In the genomic region with DNA sequence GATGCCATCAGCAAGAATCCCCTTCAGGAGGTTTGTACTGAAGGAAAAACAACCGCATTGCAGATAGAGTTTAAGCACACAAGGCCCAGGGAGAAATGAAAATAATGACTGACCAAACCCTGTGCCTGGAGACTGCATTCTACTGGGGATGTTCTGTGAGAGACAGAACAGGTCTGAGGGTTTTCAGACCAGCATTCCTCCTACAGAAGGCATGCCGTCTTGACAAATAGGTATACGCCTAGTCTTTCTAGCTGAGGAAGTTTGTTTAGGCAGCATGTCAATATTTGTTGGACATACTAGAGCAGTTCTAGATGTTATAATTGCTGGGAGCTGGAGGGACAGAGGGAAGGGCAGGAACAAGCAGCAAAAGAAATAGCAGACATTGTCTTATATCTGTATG, we compare ENCODE assay signal across 15 cellular contexts.
"Had no signal": no experiment of that assay in that cellular context is flagged by ENCODE, and none has a peak within 500 bp of the region (broad histone marks: within the 10 kb centered on the region; RNA-seq: fewer than 3 reads in every experiment).

No MANE protein-coding gene starts in this region.

- H3K4me3 Mint-ChIP-seq: activated T-cell treated with anti-CD3 and anti-CD28 coated beads, Interleukin-2, amount 50 U/mL, for 24 hours; memory B cell; nephron had no signal

- H3K36me3 ChIP-seq: breast epithelium, esophagus squamous epithelium had no signal

- H3K9me3 Mint-ChIP-seq: activated naive CD4-positive, alpha-beta T cell treated with anti-CD3 and anti-CD28 coated beads, Interleukin-2, amount 50 U/mL, for 72 hours; activated T-cell treated with anti-CD3 and anti-CD28 coated beads, Interleukin-2, amount 50 U/mL, for 24 hours; memory B cell; nephron had no signal

- H3K27ac Mint-ChIP-seq: activated naive CD4-positive, alpha-beta T cell treated with anti-CD3 and anti-CD28 coated beads, Interleukin-2, amount 50 U/mL, for 72 hours; activated T-cell treated with anti-CD3 and anti-CD28 coated beads, Interleukin-2, amount 50 U/mL, for 24 hours; memory B cell; nephron had no signal

- H3K9me3 ChIP-seq: breast epithelium, esophagus squamous epithelium had no signal

- H3K27ac ChIP-seq: breast epithelium, esophagus squamous epithelium, foreskin keratinocyte had no signal

- H3K36me3 Mint-ChIP-seq: activated naive CD4-positive, alpha-beta T cell treated with anti-CD3 and anti-CD28 coated beads, Interleukin-2, amount 50 U/mL, for 72 hours; memory B cell had no signal

- H3K27me3 Mint-ChIP-seq: activated T-cell treated with anti-CD3 and anti-CD28 coated beads, Interleukin-2, amount 50 U/mL, for 24 hours had no signal

- DNase-seq: activated CD4-positive, CD25-positive, alpha-beta regulatory T cell; activated effector memory CD4-positive, alpha-beta T cell treated with anti-CD3 and anti-CD28 coated beads, Interleukin-2, amount 50 U/mL, for 16 hours; activated T-cell treated with anti-CD3 and anti-CD28 coated beads, Interleukin-2, amount 50 U/mL, for 24 hours; amygdala; dorsolateral prefrontal cortex; esophagus squamous epithelium; foreskin keratinocyte; occipital lobe; stimulated activated CD4-positive, alpha-beta T cell treated with anti-CD3 and anti-CD28 coated beads, Interleukin-2, amount 100 ng/mL, for 48 hours; stimulated activated naive CD4-positive, alpha-beta T cell treated with Interleukin-2 at 50 U/mL for 16 hours had no signal

- H3K4me1 ChIP-seq: breast epithelium had no signal

- ATAC-seq: activated naive CD4-positive, alpha-beta T cell treated with anti-CD3 and anti-CD28 coated beads, Interleukin-2, amount 50 U/mL, for 72 hours; foreskin keratinocyte; left lobe of liver had no signal

- H3K27me3 ChIP-seq: breast epithelium, dorsolateral prefrontal cortex, esophagus squamous epithelium, foreskin keratinocyte had no signal

- H3K4me3 ChIP-seq: breast epithelium, dorsolateral prefrontal cortex, esophagus squamous epithelium had no signal

- H3K4me1 Mint-ChIP-seq: memory B cell, nephron had no signal
